21 cellular contexts compared by ENCODE assay signal in the genomic region with DNA sequence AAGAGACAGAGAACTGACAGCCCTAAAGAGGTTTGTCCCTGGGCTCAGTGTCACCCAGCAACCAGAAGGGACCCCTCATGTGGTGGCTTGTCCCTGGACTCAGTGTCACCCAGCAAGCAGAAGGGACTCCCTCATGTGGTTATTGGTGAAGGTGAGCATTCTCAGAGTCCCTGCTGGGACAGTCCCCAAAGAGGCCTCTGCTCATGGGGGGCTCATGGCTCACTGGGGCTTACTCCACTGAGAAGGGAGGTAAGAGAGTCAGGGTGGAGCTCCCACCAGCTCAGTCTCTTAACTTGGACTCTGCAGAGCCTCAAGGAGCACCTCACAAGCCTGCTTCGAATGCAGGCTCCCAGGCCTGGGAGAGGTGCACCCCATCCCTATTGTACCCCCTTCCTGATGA.
"Had no signal": no experiment of that assay in that cellular context is flagged by ENCODE, and none has a peak within 500 bp of the region (broad histone marks: within the 10 kb centered on the region; RNA-seq: fewer than 3 reads in every experiment).

No MANE protein-coding gene starts in this region.

- ATAC-seq: activated CD8-positive, alpha-beta memory T cell treated with anti-CD3 and anti-CD28 coated beads, Interleukin-2, amount 10 ng/mL, durations not matched to agents 7 days and 5 days; left colon; natural killer cell; stimulated activated effector memory CD8-positive, alpha-beta T cell treated with anti-CD3 and anti-CD28 coated beads, Interleukin-12 subunit alpha, Interleukin-12 subunit beta, amount 100 ng/mL, for 72 hours had no signal

- H3K36me3 Mint-ChIP-seq: activated CD4-positive, alpha-beta memory T cell treated with anti-CD3 and anti-CD28 coated beads for 36 hours; activated CD8-positive, alpha-beta memory T cell treated with anti-CD3 and anti-CD28 coated beads, Interleukin-2, amount 10 ng/mL, durations not matched to agents 7 days and 5 days; activated naive CD4-positive, alpha-beta T cell treated with anti-CD3 and anti-CD28 coated beads, Interleukin-2, amount 50 U/mL, for 24 hours; natural killer cell; stimulated activated effector memory CD8-positive, alpha-beta T cell treated with anti-CD3 and anti-CD28 coated beads, Interleukin-12 subunit alpha, Interleukin-12 subunit beta, amount 100 ng/mL, for 72 hours had no signal

- H3K27ac ChIP-seq: body of pancreas, epithelial cell of prostate, lower lobe of right lung, parathyroid adenoma, testis, upper lobe of left lung had no signal

- H3K27me3 Mint-ChIP-seq: activated naive CD4-positive, alpha-beta T cell treated with anti-CD3 and anti-CD28 coated beads, Interleukin-2, amount 50 U/mL, for 24 hours had no signal

- H3K27me3 ChIP-seq: body of pancreas, testis, upper lobe of left lung had no signal

- H3K4me1 Mint-ChIP-seq: activated naive CD4-positive, alpha-beta T cell treated with anti-CD3 and anti-CD28 coated beads, Interleukin-2, amount 50 U/mL, for 24 hours; natural killer cell; stimulated activated effector memory CD8-positive, alpha-beta T cell treated with anti-CD3 and anti-CD28 coated beads, Interleukin-12 subunit alpha, Interleukin-12 subunit beta, amount 100 ng/mL, for 72 hours had no signal

- H3K4me3 ChIP-seq: body of pancreas, lower lobe of right lung, testis, upper lobe of left lung had no signal

- H3K4me1 ChIP-seq: body of pancreas, parathyroid adenoma, testis had no signal

- H3K9me3 Mint-ChIP-seq: activated CD4-positive, alpha-beta memory T cell treated with anti-CD3 and anti-CD28 coated beads for 36 hours; activated naive CD4-positive, alpha-beta T cell treated with anti-CD3 and anti-CD28 coated beads, Interleukin-2, amount 50 U/mL, for 24 hours; natural killer cell; stimulated activated effector memory CD8-positive, alpha-beta T cell treated with anti-CD3 and anti-CD28 coated beads, Interleukin-12 subunit alpha, Interleukin-12 subunit beta, amount 100 ng/mL, for 72 hours; T-helper 1 cell treated with Interleukin-12 subunit alpha and Interleukin-12 subunit beta and Interleukin-4 antibody, amounts not matched to agents 30 μg/mL and 1 μg/mL, for 36 hours had no signal

- H3K9me3 ChIP-seq: body of pancreas, lower lobe of right lung, testis, upper lobe of left lung had no signal

- DNase-seq: activated CD4-positive, alpha-beta memory T cell treated with anti-CD3 and anti-CD28 coated beads for 36 hours; activated CD4-positive, alpha-beta T cell treated with anti-CD3 and anti-CD28 coated beads for 48 hours; activated CD4-positive, CD25-positive, alpha-beta regulatory T cell; activated CD8-positive, alpha-beta memory T cell treated with anti-CD3 and anti-CD28 coated beads, Interleukin-2, amount 10 ng/mL, durations not matched to agents 7 days and 5 days; activated gamma-delta T cell treated with Interleukin-2 at 50 U/mL for 16 hours; anterior cingulate cortex; foreskin fibroblast; left colon; lower lobe of right lung; midbrain; natural killer cell; stimulated activated CD4-positive, alpha-beta T cell treated with anti-CD3 and anti-CD28 coated beads, Interleukin-1b, Interleukin-23, amount 100 ng/mL, for 48 hours; T1000; testis had no signal

- H3K36me3 ChIP-seq: lower lobe of right lung, upper lobe of left lung had no signal

- H3K27ac Mint-ChIP-seq: activated CD4-positive, alpha-beta memory T cell treated with anti-CD3 and anti-CD28 coated beads for 36 hours; activated CD8-positive, alpha-beta memory T cell treated with anti-CD3 and anti-CD28 coated beads, Interleukin-2, amount 10 ng/mL, durations not matched to agents 7 days and 5 days; activated naive CD4-positive, alpha-beta T cell treated with anti-CD3 and anti-CD28 coated beads, Interleukin-2, amount 50 U/mL, for 24 hours; natural killer cell; stimulated activated effector memory CD8-positive, alpha-beta T cell treated with anti-CD3 and anti-CD28 coated beads, Interleukin-12 subunit alpha, Interleukin-12 subunit beta, amount 100 ng/mL, for 72 hours; T-helper 1 cell treated with Interleukin-12 subunit alpha and Interleukin-12 subunit beta and Interleukin-4 antibody, amounts not matched to agents 30 μg/mL and 1 μg/mL, for 36 hours had no signal

- H3K4me3 Mint-ChIP-seq: activated CD4-positive, alpha-beta memory T cell treated with anti-CD3 and anti-CD28 coated beads for 36 hours; activated CD8-positive, alpha-beta memory T cell treated with anti-CD3 and anti-CD28 coated beads, Interleukin-2, amount 10 ng/mL, durations not matched to agents 7 days and 5 days; activated naive CD4-positive, alpha-beta T cell treated with anti-CD3 and anti-CD28 coated beads, Interleukin-2, amount 50 U/mL, for 24 hours; natural killer cell; stimulated activated effector memory CD8-positive, alpha-beta T cell treated with anti-CD3 and anti-CD28 coated beads, Interleukin-12 subunit alpha, Interleukin-12 subunit beta, amount 100 ng/mL, for 72 hours; T-helper 1 cell treated with Interleukin-12 subunit alpha and Interleukin-12 subunit beta and Interleukin-4 antibody, amounts not matched to agents 30 μg/mL and 1 μg/mL, for 36 hours had no signal
